Comparison of ENCODE assay signal across 8 cellular contexts in the genomic region with DNA sequence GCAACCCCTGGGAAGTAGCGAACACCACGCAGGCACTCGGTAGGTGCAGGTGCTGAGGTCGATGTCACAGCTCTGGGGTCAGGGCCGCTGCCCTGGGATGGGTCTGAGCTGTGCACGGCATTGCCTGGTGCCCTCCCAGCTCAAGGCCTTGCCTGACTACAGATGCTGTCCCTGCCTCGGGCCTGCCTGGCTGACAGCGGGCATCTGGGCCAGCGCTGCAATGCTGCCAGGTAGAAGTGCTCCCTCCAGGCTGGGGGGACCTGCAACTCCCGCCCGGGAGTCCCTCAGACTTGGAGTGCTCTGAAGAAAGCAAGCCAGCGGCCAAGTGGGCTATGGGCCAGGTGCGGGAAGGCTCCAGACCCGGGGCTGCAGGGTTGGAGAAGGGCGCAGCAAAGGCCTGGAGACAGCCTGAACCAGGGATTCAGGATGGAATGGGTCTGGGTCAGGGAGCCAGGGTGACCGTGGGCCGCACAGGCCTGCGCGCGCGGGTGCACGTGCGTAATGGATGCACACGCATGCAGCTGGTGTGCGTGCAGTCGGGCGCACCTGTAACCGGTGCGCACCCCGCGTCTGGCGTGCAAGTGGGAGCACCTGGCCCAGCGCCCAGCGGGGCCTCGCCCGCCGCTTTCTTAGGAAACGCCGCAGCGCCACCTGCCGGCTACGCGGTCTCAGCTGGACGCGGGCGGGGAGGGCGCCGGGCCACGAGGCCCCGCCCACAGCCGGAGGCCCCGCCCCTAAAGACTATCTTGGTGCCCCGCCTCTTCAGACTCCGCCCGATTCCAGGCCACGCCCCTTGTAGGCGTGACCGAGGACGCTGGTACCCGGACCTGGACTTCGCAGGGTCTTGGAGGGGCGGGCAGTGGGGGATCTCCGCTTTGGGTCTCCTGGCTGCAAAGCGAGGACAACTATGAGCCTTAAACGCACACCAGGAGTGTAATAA. TPM values are rescaled to one million over a fixed set of nuclear protein-coding genes. Genes with fewer than 3 reads are reported as not detected.
DNase-seq lines count a peak whose midpoint lies in the region; ATAC-seq lines count a peak whose summit lies in the region.

No MANE protein-coding gene starts in this region.

- no peak overlapping the region for H3K27ac ChIP-seq in HUES6 (ENCODE audit: low read depth, low read length)
- no peak overlapping the region for H3K27ac ChIP-seq in effector memory CD4-positive, alpha-beta T cell (ENCODE audit: insufficient read depth, low read length, poor library complexity, severe bottlenecking)
- H3K27ac ChIP-seq in mesendoderm (ENCODE audit: low read depth, low read length) = no peak overlapping the region

- H4K5ac ChIP-seq in mesendoderm (ENCODE audit: low read length) = no peak overlapping the region

- H3K27me3 ChIP-seq in HUES6 (ENCODE audit: control insufficient read depth, insufficient read depth, low read length) = peaks cover 64% of the 10 kb centered on the region
- no peaks in the 10 kb centered on the region for H3K27me3 ChIP-seq in effector memory CD4-positive, alpha-beta T cell (replicated peaks; ENCODE audit: control insufficient read depth, insufficient read depth, low read length, poor library complexity, severe bottlenecking)
- no peaks in the 10 kb centered on the region for H3K27me3 ChIP-seq in mesendoderm (ENCODE audit: insufficient read depth, low read length, poor library complexity)

- H2BK15ac ChIP-seq in mesendoderm (replicated peaks; ENCODE audit: low read depth) = no peak overlapping the region

- H3K4ac ChIP-seq in mesendoderm (ENCODE audit: low read depth, low read length) = no peak overlapping the region

- H3K9ac ChIP-seq in HUES6 (ENCODE audit: low read length) (no peak overlapping the region), mesendoderm (ENCODE audit: low read length) (no peak overlapping the region)

- no peaks in the 10 kb centered on the region for H3K79me1 ChIP-seq in mesendoderm (ENCODE audit: low read length)

- no peak overlapping the region for H2BK120ac ChIP-seq in mesendoderm (ENCODE audit: low read depth, low read length)

- DNase-seq in NOMO-1 treated with dmso at 0.1 percent for 144 hours (lab: John Stamatoyannopoulos, UW; ENCODE audit: unreplicated experiment) (peak; percentile 42), mesendoderm (peak; percentile 84)
- peak; percentile 71 to 91 (median 85) for DNase-seq in activated CD8-positive, alpha-beta memory T cell treated with anti-CD3 and anti-CD28 coated beads for 48 hours (ENCODE audit: low read depth in 2 of 3, low spot score in 2 of 3)
- peak; percentile 76 to 85 (median 83) for DNase-seq in effector memory CD4-positive, alpha-beta T cell
- peak; percentile 63 to 65 for DNase-seq in stimulated activated CD8-positive, alpha-beta memory T cell treated with anti-CD3 and anti-CD28 coated beads, Interleukin-15, amount 100 ng/mL, for 4 hours (ENCODE audit: low read depth in 2 of 2)

- no peak overlapping the region for H3K23ac ChIP-seq in mesendoderm (ENCODE audit: low read length)

- peak overlapping the region; percentile 46 for H3K4me3 ChIP-seq in HUES6 (ENCODE audit: low read depth, low read length)
- H3K4me3 ChIP-seq in effector memory CD4-positive, alpha-beta T cell (ENCODE audit: insufficient read depth, low read depth, low read length, poor library complexity, severe bottlenecking) = peak overlapping the region; percentile 29
- no peak overlapping the region for H3K4me3 ChIP-seq in mesendoderm (ENCODE audit: low read length)

- H3K18ac ChIP-seq in mesendoderm (ENCODE audit: low read length) = no peak overlapping the region

- H4K8ac ChIP-seq in mesendoderm (ENCODE audit: low read depth, low read length) = no peak overlapping the region

- H3K36me3 ChIP-seq in HUES6 (ENCODE audit: control insufficient read depth, insufficient read depth, low read length) = no peaks in the 10 kb centered on the region
- H3K36me3 ChIP-seq in effector memory CD4-positive, alpha-beta T cell (ENCODE audit: control insufficient read depth, insufficient read depth, low read length) = no peaks in the 10 kb centered on the region
- no peaks in the 10 kb centered on the region for H3K36me3 ChIP-seq in mesendoderm (ENCODE audit: control insufficient read depth, insufficient read depth, low read length)

- H3K4me2 ChIP-seq in mesendoderm (ENCODE audit: low read length) = no peak overlapping the region

- ATAC-seq in GM18498 (IDR thresholded peaks at IDR 0.05; ENCODE audit: unreplicated experiment) (peak; percentile 59), GM18870 (IDR thresholded peaks at IDR 0.05; ENCODE audit: unreplicated experiment) (no peak)

- no peak overlapping the region for H2BK5ac ChIP-seq in mesendoderm (ENCODE audit: low read length)

- H3K56ac ChIP-seq in mesendoderm (ENCODE audit: low read length) = no peak overlapping the region

- H3K4me1 ChIP-seq in HUES6 (ENCODE audit: control insufficient read depth, insufficient read depth, low read length) (no peaks in the 10 kb centered on the region), mesendoderm (ENCODE audit: control insufficient read depth, low read depth, low read length) (no peaks in the 10 kb centered on the region)
- H3K4me1 ChIP-seq in effector memory CD4-positive, alpha-beta T cell (ENCODE audit: control insufficient read depth, insufficient read depth, low read length, poor library complexity, severe bottlenecking) = peaks cover 10% of the 10 kb centered on the region

- H2AK5ac ChIP-seq in mesendoderm (ENCODE audit: low read length) = no peak overlapping the region

- no peaks in the 10 kb centered on the region for H3K9me3 ChIP-seq in HUES6 (ENCODE audit: control insufficient read depth, insufficient read depth, low read depth, low read length)
- no peaks in the 10 kb centered on the region for H3K9me3 ChIP-seq in effector memory CD4-positive, alpha-beta T cell (ENCODE audit: control insufficient read depth, low read length)

- H3K79me2 ChIP-seq in mesendoderm (ENCODE audit: control insufficient read depth, insufficient read depth, low read length) = no peaks in the 10 kb centered on the region

- no CpG with 5 or more reads among the region's 65 CpGs for WGBS in mesendoderm (ENCODE audit: extremely low coverage, insufficient coverage, low lambda C conversion rate)

RNA-seq across cellular contexts. Expression of a gene that starts 46.7 kb away (rescaled TPM):
- 4.0 TPM for polyA plus RNA-seq in mesendoderm (2013, experiment 1 of 2)
- 3.6 TPM for polyA plus RNA-seq in mesendoderm (2013, experiment 2 of 2)
